Comparison of ENCODE assay signal across 1 cellular context in genomic region chr6:15364401-15365037, GRCh38.
TF ChIP-seq lines count a peak whose summit lies in the region.

No MANE protein-coding gene starts in this region.

TF ChIP-seq in A549, 52 proteins besides CTCF, POLR2A, EP300 and RAD21 (continued from another document):
- TF ChIP-seq BCL3 (IDR thresholded peaks at IDR 0.05) (no peak), GATA3 (IDR thresholded peaks at IDR 0.05; ENCODE audit: borderline replicate concordance) (no peak), HOXA7 (CRISPR knock-in tag; IDR thresholded peaks at IDR 0.05) (no peak), JUNB (IDR thresholded peaks at IDR 0.05) (no peak)
